In the genomic region with DNA sequence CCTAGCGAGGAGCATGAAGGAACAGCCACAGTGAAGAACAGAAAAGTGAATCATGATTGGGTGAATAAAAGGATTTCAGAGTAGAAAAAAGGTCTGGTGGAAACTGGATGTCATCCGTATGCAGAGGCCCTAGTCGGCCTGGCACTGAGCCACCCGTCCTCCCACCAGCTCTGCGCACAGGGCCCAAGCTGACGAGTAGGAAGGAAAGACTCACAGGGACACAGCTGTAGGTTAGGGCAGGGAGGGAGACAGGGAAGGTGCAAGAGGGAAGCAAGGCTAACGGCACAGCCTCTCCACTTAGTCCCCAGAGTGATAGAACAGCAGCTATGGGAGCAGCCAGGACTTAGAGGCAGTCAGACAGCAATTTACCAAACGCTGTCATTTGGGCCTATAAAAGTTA, we compare ENCODE assay signal across 24 cellular contexts.
"Had no signal": no experiment of that assay in that cellular context is flagged by ENCODE, and none has a peak within 500 bp of the region (broad histone marks: within the 10 kb centered on the region; RNA-seq: fewer than 3 reads in every experiment).

No MANE protein-coding gene starts in this region.

- DNase-seq: activated CD4-positive, alpha-beta T cell treated with anti-CD3 and anti-CD28 coated beads for 4 hours; activated CD4-positive, alpha-beta T cell treated with anti-CD3 and anti-CD28 coated beads, Interleukin-2, amount 50 U/mL, for 4 hours; activated CD4-positive, CD25-positive, alpha-beta regulatory T cell; activated effector memory CD4-positive, alpha-beta T cell treated with Interleukin-2 at 50 U/mL for 16 hours; activated naive CD4-positive, alpha-beta T cell treated with anti-CD3 and anti-CD28 coated beads for 36 hours; activated naive CD8-positive, alpha-beta T cell treated with anti-CD3 and anti-CD28 coated beads for 36 hours; adrenal gland; aorta; body of pancreas; cortex of kidney; foreskin melanocyte; kidney glomerular epithelial cell; left lung; retina; sigmoid colon; small intestine; stimulated activated CD4-positive, alpha-beta T cell treated with anti-CD3 and anti-CD28 coated beads, Interleukin-4, amount 100 ng/mL, for 24 hours; stimulated activated naive CD8-positive, alpha-beta T cell treated with anti-CD3 and anti-CD28 coated beads, Interleukin-15, amount 100 ng/mL, for 72 hours; thyroid gland had no signal

- H3K4me1 Mint-ChIP-seq: activated naive CD8-positive, alpha-beta T cell treated with anti-CD3 and anti-CD28 coated beads for 36 hours; nephron; stimulated activated effector memory CD8-positive, alpha-beta T cell treated with anti-CD3 and anti-CD28 coated beads, Interleukin-12 subunit alpha, Interleukin-12 subunit beta, amount 100 ng/mL, for 72 hours; stimulated activated naive CD8-positive, alpha-beta T cell treated with anti-CD3 and anti-CD28 coated beads, Interleukin-15, amount 100 ng/mL, for 72 hours had no signal

- H3K27ac Mint-ChIP-seq: activated naive CD4-positive, alpha-beta T cell treated with anti-CD3 and anti-CD28 coated beads for 36 hours; activated naive CD8-positive, alpha-beta T cell treated with anti-CD3 and anti-CD28 coated beads for 36 hours; nephron; stimulated activated effector memory CD8-positive, alpha-beta T cell treated with anti-CD3 and anti-CD28 coated beads, Interleukin-12 subunit alpha, Interleukin-12 subunit beta, amount 100 ng/mL, for 72 hours had no signal

- H3K9me3 Mint-ChIP-seq: activated naive CD4-positive, alpha-beta T cell treated with anti-CD3 and anti-CD28 coated beads for 36 hours; activated naive CD8-positive, alpha-beta T cell treated with anti-CD3 and anti-CD28 coated beads for 36 hours; nephron; stimulated activated effector memory CD8-positive, alpha-beta T cell treated with anti-CD3 and anti-CD28 coated beads, Interleukin-12 subunit alpha, Interleukin-12 subunit beta, amount 100 ng/mL, for 72 hours; stimulated activated naive CD8-positive, alpha-beta T cell treated with anti-CD3 and anti-CD28 coated beads, Interleukin-15, amount 100 ng/mL, for 72 hours had no signal

- H3K27me3 ChIP-seq: body of pancreas, neutrophil, thyroid gland had no signal

- H3K27ac ChIP-seq: adrenal gland, body of pancreas, esophagus muscularis mucosa, left lung, neutrophil, prostate gland, sigmoid colon, thyroid gland had no signal

- H3K9me3 ChIP-seq: adrenal gland, body of pancreas, esophagus muscularis mucosa, left lung, neutrophil, prostate gland, sigmoid colon, thyroid gland had no signal

- H3K4me3 ChIP-seq: adrenal gland, body of pancreas, esophagus muscularis mucosa, left lung, prostate gland, sigmoid colon, thyroid gland had no signal

- H3K4me1 ChIP-seq: adrenal gland, body of pancreas, esophagus muscularis mucosa, left lung, prostate gland, sigmoid colon, thyroid gland had no signal

- H3K36me3 Mint-ChIP-seq: activated naive CD8-positive, alpha-beta T cell treated with anti-CD3 and anti-CD28 coated beads for 36 hours; stimulated activated effector memory CD8-positive, alpha-beta T cell treated with anti-CD3 and anti-CD28 coated beads, Interleukin-12 subunit alpha, Interleukin-12 subunit beta, amount 100 ng/mL, for 72 hours had no signal

- ATAC-seq: body of pancreas; left lung; stimulated activated naive CD8-positive, alpha-beta T cell treated with anti-CD3 and anti-CD28 coated beads, Interleukin-15, amount 100 ng/mL, for 72 hours had no signal

- H3K4me3 Mint-ChIP-seq: activated naive CD4-positive, alpha-beta T cell treated with anti-CD3 and anti-CD28 coated beads for 36 hours; activated naive CD8-positive, alpha-beta T cell treated with anti-CD3 and anti-CD28 coated beads for 36 hours; nephron; stimulated activated effector memory CD8-positive, alpha-beta T cell treated with anti-CD3 and anti-CD28 coated beads, Interleukin-12 subunit alpha, Interleukin-12 subunit beta, amount 100 ng/mL, for 72 hours; stimulated activated naive CD8-positive, alpha-beta T cell treated with anti-CD3 and anti-CD28 coated beads, Interleukin-15, amount 100 ng/mL, for 72 hours had no signal

- H3K36me3 ChIP-seq: adrenal gland, esophagus muscularis mucosa, left lung, neutrophil, prostate gland, sigmoid colon, thyroid gland had no signal

- H3K27me3 Mint-ChIP-seq: stimulated activated naive CD8-positive, alpha-beta T cell treated with anti-CD3 and anti-CD28 coated beads, Interleukin-15, amount 100 ng/mL, for 72 hours had no signal
